Comparison of ENCODE assay signal across 22 cellular contexts in the genomic region with DNA sequence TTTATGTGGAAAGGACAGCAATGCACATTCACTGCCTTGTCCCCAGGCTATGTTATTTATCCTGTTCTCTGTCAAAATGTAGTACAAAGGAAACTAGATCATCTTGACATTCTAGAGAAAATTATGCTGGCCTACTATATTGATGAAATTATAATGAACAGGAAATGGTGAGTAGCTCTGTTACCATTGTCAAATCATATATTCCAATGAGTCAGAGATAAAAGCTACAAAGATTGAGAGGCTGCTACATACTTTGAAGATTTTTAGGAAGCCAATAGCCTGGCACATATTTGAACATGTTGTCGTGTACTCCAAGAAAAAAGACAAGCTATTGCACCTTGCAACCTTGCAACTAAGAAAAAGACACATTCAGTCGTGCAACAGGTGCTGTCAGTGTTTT. TPM values are rescaled to one million over a fixed set of nuclear protein-coding genes. Genes with fewer than 3 reads are reported as not detected.
DNase-seq lines count a peak whose midpoint lies in the region; ATAC-seq, FAIRE-seq and TF ChIP-seq lines count a peak whose summit lies in the region.
"Had no signal": no experiment of that assay in that cellular context is flagged by ENCODE, and none has a peak within 500 bp of the region (broad histone marks: within the 10 kb centered on the region; RNA-seq: fewer than 3 reads in every experiment).

No MANE protein-coding gene starts in this region.

- H3K27ac ChIP-seq in A673 (ENCODE audit: low read depth, low read length, poor library complexity, severe bottlenecking) (no peak overlapping the region), RWPE2 (ENCODE audit: poor library complexity, severe bottlenecking) (peak overlapping the region; percentile 78), mammary epithelial cell (ENCODE audit: insufficient read depth, low read depth, low read length) (no peak overlapping the region)
- no peak overlapping the region for H3K27ac ChIP-seq in CD8-positive, alpha-beta memory T cell (ENCODE audit: low read depth, low read length)
- H3K27ac ChIP-seq: BLaER1, C4-2B had no signal

- no peak for ATAC-seq in RWPE2 (ENCODE audit: low read depth)
- ATAC-seq in GM21619 (IDR thresholded peaks at IDR 0.05; ENCODE audit: unreplicated experiment): no peak
- ATAC-seq: CD8-positive, alpha-beta T cell had no signal

- H3K4me3 ChIP-seq in A673 (ENCODE audit: low read depth, low read length, poor library complexity, severe bottlenecking) (no peak overlapping the region), RWPE2 (ENCODE audit: severe bottlenecking) (no peak overlapping the region), bronchial epithelial cell (ENCODE audit: low read depth, low read length) (no peak overlapping the region), mammary epithelial cell (replicated peaks in 1 of 3; ENCODE audit: insufficient read depth in 1 of 3, low read depth in 2 of 3, low read length in 3 of 3) (no peak overlapping the region)
- H3K4me3 ChIP-seq in CD8-positive, alpha-beta memory T cell (ENCODE audit: low read length): no peak overlapping the region
- H3K4me3 ChIP-seq: BLaER1 had no signal

- DNase-seq in A673 (ENCODE audit: low spot score) (peak; percentile 24), ELR (ENCODE audit: low read depth) (peak; percentile 2), RWPE2 (ENCODE audit: low spot score) (no peak), bronchial epithelial cell (ENCODE audit: low read depth) (peak; percentile 52), Kasumi-1 (lab: John Stamatoyannopoulos, UW) (no peak), mammary epithelial cell (no peak)
- DNase-seq in CD8-positive, alpha-beta memory T cell: no peak
- DNase-seq: CD4-positive, CD25-positive, alpha-beta regulatory T cell; CD8-positive, alpha-beta T cell; DMS 273 treated with DMSO at 0.1 percent for 48 hours; DMS79; EL; GF-D8; GOT3; HCEC 1CT had no signal

- no peak overlapping the region for H3K4me3 Mint-ChIP-seq in CD8-positive, alpha-beta memory T cell
- H3K4me3 Mint-ChIP-seq: B cell; CD4-positive, CD25-positive, alpha-beta regulatory T cell; CD8-positive, alpha-beta T cell had no signal

- peaks cover 8 to 13% of the 10 kb centered on the region in 2 donors for H3K27me3 Mint-ChIP-seq in CD8-positive, alpha-beta memory T cell
- H3K27me3 Mint-ChIP-seq: CD4-positive, CD25-positive, alpha-beta regulatory T cell had no signal

- no peaks in the 10 kb centered on the region for H3K36me3 ChIP-seq in A673 (ENCODE audit: insufficient read depth, low read length, poor library complexity, severe bottlenecking)
- H3K36me3 ChIP-seq in RWPE2 (ENCODE audit: low read depth): no peaks in the 10 kb centered on the region
- no peaks in the 10 kb centered on the region for H3K36me3 ChIP-seq in bronchial epithelial cell (ENCODE audit: control insufficient read depth, insufficient read depth, low read length)
- H3K36me3 ChIP-seq in CD8-positive, alpha-beta memory T cell (ENCODE audit: insufficient read depth, low read length): no peaks in the 10 kb centered on the region
- no peaks in the 10 kb centered on the region for H3K36me3 ChIP-seq in mammary epithelial cell (ENCODE audit: insufficient read depth, low read length)
- H3K36me3 ChIP-seq: BLaER1 had no signal

- H3K4me1 ChIP-seq in A673 (ENCODE audit: insufficient read depth, low read length, poor library complexity, severe bottlenecking): peaks cover 6% of the 10 kb centered on the region
- peaks cover 19% of the 10 kb centered on the region for H3K4me1 ChIP-seq in RWPE2 (ENCODE audit: insufficient read depth, poor library complexity, severe bottlenecking)
- no peaks in the 10 kb centered on the region for H3K4me1 ChIP-seq in CD8-positive, alpha-beta memory T cell (ENCODE audit: insufficient read depth, low read length)
- H3K4me1 ChIP-seq in mammary epithelial cell (ENCODE audit: insufficient read depth, low read length): peaks cover 10% of the 10 kb centered on the region
- H3K4me1 ChIP-seq: BLaER1 had no signal

- no peaks in the 10 kb centered on the region for H4K20me1 ChIP-seq in mammary epithelial cell (ENCODE audit: insufficient read depth, low read length)
- H4K20me1 ChIP-seq: BLaER1 had no signal

- no peaks in the 10 kb centered on the region for H3K79me2 ChIP-seq in mammary epithelial cell (ENCODE audit: insufficient read depth, low read length)

- H3K4me2 ChIP-seq in mammary epithelial cell (ENCODE audit: insufficient read depth, low read depth, low read length): no peak overlapping the region
- H3K4me2 ChIP-seq: BLaER1 had no signal

- H3K9me3 ChIP-seq in A673 (ENCODE audit: low read depth, low read length, poor library complexity, severe bottlenecking) (peaks cover 9% of the 10 kb centered on the region), RWPE2 (ENCODE audit: severe bottlenecking) (peaks cover 5% of the 10 kb centered on the region), mammary epithelial cell (replicated peaks; ENCODE audit: insufficient read depth, low read length) (peaks cover 12% of the 10 kb centered on the region)
- no peaks in the 10 kb centered on the region for H3K9me3 ChIP-seq in CD8-positive, alpha-beta memory T cell (ENCODE audit: low read length)

- intact Hi-C loops in A673 (cut with micrococcal nuclease; ENCODE audit: unreplicated experiment): no loop called here
- intact Hi-C loops in mammary epithelial cell (cut with micrococcal nuclease): no loop called here

- POLR2A ChIA-PET in A673 (lab: Charles Lee; ENCODE audit: low non-redundant PET): no interaction called here
- POLR2A ChIA-PET in CD8-positive, alpha-beta memory T cell (lab: Charles Lee): no interaction called here

- 93% methylated on average over 2 of the region's 2 CpGs for WGBS in mammary epithelial cell (ENCODE audit: low coverage, missing lambda C conversion rate)

- no peak for FAIRE-seq in bronchial epithelial cell (lab: Jason Lieb, UNC)
- FAIRE-seq: D721Med, GM18507, H54 had no signal

- H3K4me1 Mint-ChIP-seq in CD8-positive, alpha-beta memory T cell: no peaks in the 10 kb centered on the region
- H3K4me1 Mint-ChIP-seq: B cell; CD4-positive, CD25-positive, alpha-beta regulatory T cell had no signal

- peaks cover 7 to 25% (median 18%) of the 10 kb centered on the region in 5 donors for H3K9me3 Mint-ChIP-seq in CD8-positive, alpha-beta memory T cell

- H3K27ac Mint-ChIP-seq in CD8-positive, alpha-beta memory T cell: no peak overlapping the region
- H3K27ac Mint-ChIP-seq: B cell; CD4-positive, CD25-positive, alpha-beta regulatory T cell; CD8-positive, alpha-beta T cell had no signal

- dilution Hi-C loops in mammary epithelial cell (cut with HindIII; ENCODE audit: low sequenced_read_pairs): no loop called here

- TF ChIP-seq CTCF in A673 (conservative IDR thresholded peaks at IDR 0.05; ENCODE audit: low read depth, low read length) (no peak), RWPE2 (IDR thresholded peaks at IDR 0.05; ENCODE audit: poor library complexity, severe bottlenecking) (no peak), bronchial epithelial cell (IDR thresholded peaks at IDR 0.05; ENCODE audit: insufficient read depth, low read length, severe bottlenecking) (no peak), mammary epithelial cell (conservative IDR thresholded peaks at IDR 0.05 in 1 of 2, IDR thresholded peaks at IDR 0.05 in 1 of 2; ENCODE audit: extremely low read depth in 1 of 2, insufficient read depth in 1 of 2, low read depth in 1 of 2, low read length in 2 of 2) (no peak)

- H3K27me3 ChIP-seq in A673 (replicated peaks; ENCODE audit: insufficient read depth, low read depth, low read length, poor library complexity): no peaks in the 10 kb centered on the region
- no peaks in the 10 kb centered on the region for H3K27me3 ChIP-seq in RWPE2 (ENCODE audit: insufficient read depth, poor library complexity, severe bottlenecking)
- H3K27me3 ChIP-seq in bronchial epithelial cell (ENCODE audit: control insufficient read depth, insufficient read depth, low read length): no peaks in the 10 kb centered on the region
- H3K27me3 ChIP-seq in CD8-positive, alpha-beta memory T cell (ENCODE audit: insufficient read depth, low read length, poor library complexity, severe bottlenecking): no peaks in the 10 kb centered on the region
- H3K27me3 ChIP-seq in mammary epithelial cell (ENCODE audit: insufficient read depth, low read length): no peaks in the 10 kb centered on the region
- H3K27me3 ChIP-seq: BLaER1 had no signal

- CTCF ChIA-PET in A673 (lab: Charles Lee) (no interaction called here), mammary epithelial cell (lab: Charles Lee; ENCODE audit: low non-redundant PET) (no interaction called here)
- CTCF ChIA-PET in CD8-positive, alpha-beta memory T cell (lab: Charles Lee): no interaction called here

- no peak overlapping the region for H3K9ac ChIP-seq in mammary epithelial cell (ENCODE audit: insufficient read depth, low read length)
- H3K9ac ChIP-seq: BLaER1 had no signal

- H3K36me3 Mint-ChIP-seq in CD8-positive, alpha-beta memory T cell: peaks cover 0 to 3% (median 2%) of the 10 kb centered on the region in 3 donors
- H3K36me3 Mint-ChIP-seq: CD4-positive, CD25-positive, alpha-beta regulatory T cell had no signal

- BruUV-seq in A673 (replicated peaks; lab: Mats Ljungman, UMichigan): no TSS peak
- no TSS peak for BruUV-seq in mammary epithelial cell (replicated peaks; lab: Mats Ljungman, UMichigan)

- in situ Hi-C loops in mammary epithelial cell (cut with MboI; ENCODE audit: low sequenced_read_pairs in 2 of 2): no loop called here

- H2AFZ ChIP-seq in mammary epithelial cell (ENCODE audit: low read depth, low read length): no peak overlapping the region

RNA-seq across cellular contexts. Expression of a gene that starts 52.7 kb away (rescaled TPM):
- 22.8 and 25.7 TPM in 2 replicates for total RNA-seq in A673 (2021)
- total RNA-seq in bronchial epithelial cell: 10.3 and 13.1 TPM in 2 replicates
- total RNA-seq in CD8-positive, alpha-beta memory T cell: 10 to 100 TPM; 25.8 to 28.0 TPM
- polyA plus RNA-seq in CD8-positive, alpha-beta memory T cell: 13.8 TPM
- 10 to 100 TPM; 16.4 to 18.0 TPM for total RNA-seq in mammary epithelial cell
- 5.7 TPM for polyA plus RNA-seq in mammary epithelial cell
- 8.3 TPM for polyA minus RNA-seq in mammary epithelial cell

Comparison
In these comparisons a context has a peak if more than half of its experiments do, and no peak if none do; other contexts are left out.
1. DNase-seq: peak in A673 (single experiment), ELR (single experiment) and bronchial epithelial cell (single experiment); none in RWPE2 (single experiment), CD8-positive, alpha-beta memory T cell (0 of 5), Kasumi-1 (0 of 2) and mammary epithelial cell (single experiment).